Comparison of ENCODE assay signal across 21 cellular contexts in the genomic region with DNA sequence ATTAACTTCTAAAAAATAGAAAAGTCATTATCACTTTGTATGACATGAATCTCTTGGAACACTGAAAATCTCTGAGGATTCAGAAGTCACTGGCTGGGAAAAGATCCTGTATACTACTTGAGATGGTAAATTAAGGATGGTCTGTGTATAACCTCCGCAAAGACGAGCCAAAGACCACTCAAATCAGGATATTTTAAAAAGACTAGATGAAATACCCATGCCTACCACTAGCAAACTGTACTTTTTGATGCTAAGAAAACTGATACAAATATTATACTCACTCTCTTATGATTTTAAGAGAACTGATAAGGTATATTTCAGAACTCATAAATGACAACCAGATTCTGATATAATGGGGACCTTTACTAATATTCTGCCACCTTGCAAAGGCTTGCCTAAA.
A peak's percentile ranks its signal among the peaks of the same experiment; 100 is the strongest.
DNase-seq lines count a peak whose midpoint lies in the region; ATAC-seq and TF ChIP-seq lines count a peak whose summit lies in the region.
"Had no signal": no experiment of that assay in that cellular context is flagged by ENCODE, and none has a peak within 500 bp of the region (broad histone marks: within the 10 kb centered on the region; RNA-seq: fewer than 3 reads in every experiment).

No MANE protein-coding gene starts in this region.

- H3K79me2 ChIP-seq in SK-N-SH (ENCODE audit: insufficient read depth), result no peaks in the 10 kb centered on the region

- peaks cover 6% of the 10 kb centered on the region; the same call in 1 of the 2 replicates for H4K20me1 ChIP-seq in SK-N-SH (ENCODE audit: insufficient read depth)

- no peak for ATAC-seq in SK-N-SH treated with all-trans-retinoic acid at 6 μM for 48 hours
- peak; percentile 29 to 33 for ATAC-seq in naive B cell (ENCODE audit: low read depth in 2 of 2)
- no peak for ATAC-seq in GM18867 (IDR thresholded peaks at IDR 0.05; ENCODE audit: unreplicated experiment)
- ATAC-seq: GM23338 had no signal

- TF ChIP-seq CTCF in SK-N-SH (IDR thresholded peaks at IDR 0.05), result peak; percentile 19
- TF ChIP-seq CTCF in epithelial cell of proximal tubule (conservative IDR thresholded peaks at IDR 0.05; ENCODE audit: low read depth, low read length), result peak; percentile 5

- no peaks in the 10 kb centered on the region for H3K36me3 ChIP-seq in SK-N-SH (replicated peaks in 1 of 2; ENCODE audit: control insufficient read depth in 1 of 2, insufficient read depth in 2 of 2, low read length in 1 of 2)
- H3K36me3 ChIP-seq: BE2C had no signal

- TF ChIP-seq RAD21 in SK-N-SH (IDR thresholded peaks at IDR 0.05; ENCODE audit: low read length), result no peak

- 96% methylated on average over 2 of the region's 2 CpGs for WGBS in SK-N-SH (ENCODE audit: low lambda C conversion rate)

- H3K9me3 Mint-ChIP-seq in naive B cell, result no peaks in the 10 kb centered on the region
- H3K9me3 Mint-ChIP-seq: GM23338, H9 had no signal

- peaks cover 2 to 14% of the 10 kb centered on the region in 2 experiments; a peak in 3 of 4 replicates for H3K4me1 ChIP-seq in SK-N-SH (ENCODE audit: control insufficient read depth in 1 of 2, insufficient read depth in 2 of 2, low read depth in 1 of 2, low read length in 1 of 2)
- H3K4me1 ChIP-seq: BE2C had no signal

- TF ChIP-seq EP300 in SK-N-SH (IDR thresholded peaks at IDR 0.05; ENCODE audit: borderline replicate concordance in 1 of 2, low read depth in 1 of 2, low read length in 1 of 2), result no peak

- no peak overlapping the region for H3K27ac ChIP-seq in SK-N-SH (ENCODE audit: low read depth in 2 of 2, low read length in 1 of 2)
- H3K27ac ChIP-seq: 22Rv1 had no signal

- peaks cover 21 to 47% (median 39%) of the 10 kb centered on the region in 3 donors for H3K4me1 Mint-ChIP-seq in naive B cell
- H3K4me1 Mint-ChIP-seq: GM23338 had no signal

- H3K4me2 ChIP-seq in SK-N-SH, result no peak overlapping the region
- H3K4me2 ChIP-seq: GM23338 had no signal

- no peaks in the 10 kb centered on the region for H3K27me3 Mint-ChIP-seq in naive B cell

- POLR2A ChIA-PET in SK-N-SH (lab: Yijun Ruan, JAX), result interaction anchor here (1.8 kb wide), 1 partner anchor 183 kb away, joined by 3 read pairs; no protein-coding TSS in a partner anchor
- POLR2A ChIA-PET in HEK293T (lab: Yijun Ruan, JAX), result no interaction called here

- H3K36me3 Mint-ChIP-seq in naive B cell, result peaks cover 8 to 17% of the 10 kb centered on the region in 2 donors

- CTCF ChIA-PET in SK-N-SH (lab: Yijun Ruan, JAX) (interaction anchor here (1.9 kb wide), 1 partner anchor 36 kb away, joined by 4 read pairs; no protein-coding TSS in a partner anchor), HEK293T (lab: Yijun Ruan, JAX) (no interaction called here)

- no peaks in the 10 kb centered on the region for H3K9me2 ChIP-seq in SK-N-SH

- no peaks in the 10 kb centered on the region for H3K9me3 ChIP-seq in SK-N-SH
- H3K9me3 ChIP-seq: BE2C had no signal

- H3F3A ChIP-seq in SK-N-SH (replicated peaks; ENCODE audit: insufficient read depth), result no peaks in the 10 kb centered on the region

- peak overlapping the region in 2 of 8 donors; percentile 60 to 82 for H3K4me3 Mint-ChIP-seq in naive B cell
- H3K4me3 Mint-ChIP-seq: GM23338, H9 had no signal

- no peak overlapping the region for H2AFZ ChIP-seq in SK-N-SH (ENCODE audit: low read depth)
- H2AFZ ChIP-seq: GM23338 had no signal

- no peaks in the 10 kb centered on the region for H3K27me3 ChIP-seq in SK-N-SH (ENCODE audit: insufficient read depth)
- H3K27me3 ChIP-seq: BE2C had no signal

- H3K9ac ChIP-seq in SK-N-SH, result no peak overlapping the region

- H3K4me3 ChIP-seq in SK-N-SH (ENCODE audit: low read depth in 2 of 2, low read length in 1 of 2) (no peak overlapping the region), epithelial cell of proximal tubule (ENCODE audit: low read depth, low read length) (no peak overlapping the region)
- H3K4me3 ChIP-seq: GM23338 had no signal

- DNase-seq in SK-N-SH (no peak), epithelial cell of proximal tubule (ENCODE audit: low read depth) (no peak), naive B cell (no peak), EL (no peak), HEK293T (ENCODE audit: extremely low spot score) (no peak), NCI-H526 (lab: John Stamatoyannopoulos, UW) (no peak)
- DNase-seq: BE2C, DMS153, DND-41, H9, NCI-H1092, NCI-H1417 treated with DMSO at 0.1 percent for 48 hours, NCI-H1694 treated with DMSO at 0.1 percent for 48 hours, NCI-H2081, NCI-H2227 treated with DMSO at 0.1 percent for 48 hours, NCI-H69, OCI-M1 had no signal

- H3K27ac Mint-ChIP-seq in naive B cell, result peak overlapping the region in 4 of 6 donors; percentile 32 to 80 (median 65)
- H3K27ac Mint-ChIP-seq: GM23338, H9 had no signal

TF ChIP-seq in SK-N-SH, 30 proteins besides CTCF, POLR2A, EP300 and RAD21 (continues in another document):
- TF ChIP-seq, protein P1, sequence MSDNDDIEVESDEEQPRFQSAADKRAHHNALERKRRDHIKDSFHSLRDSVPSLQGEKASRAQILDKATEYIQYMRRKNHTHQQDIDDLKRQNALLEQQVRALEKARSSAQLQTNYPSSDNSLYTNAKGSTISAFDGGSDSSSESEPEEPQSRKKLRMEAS (IDR thresholded peaks at IDR 0.05; ENCODE audit: low read depth), result no peak
- TF ChIP-seq EZH2phosphoT487 (IDR thresholded peaks at IDR 0.05; ENCODE audit: borderline replicate concordance, low read depth), result no peak
- no peak for TF ChIP-seq YY1 (IDR thresholded peaks at IDR 0.05; ENCODE audit: low read depth)
- TF ChIP-seq CHD2 (IDR thresholded peaks at IDR 0.05; ENCODE audit: low read length, partially characterized antibody), result no peak
- TF ChIP-seq JUND (IDR thresholded peaks at IDR 0.05), result no peak
- no peak for TF ChIP-seq ELF1 (IDR thresholded peaks at IDR 0.05)
- no peak for TF ChIP-seq FOXM1 (IDR thresholded peaks at IDR 0.05; ENCODE audit: low read depth)
- TF ChIP-seq FOXJ3 (CRISPR knock-in tag; IDR thresholded peaks at IDR 0.05), result no peak
- TF ChIP-seq RCOR1 (IDR thresholded peaks at IDR 0.05; ENCODE audit: low read length), result no peak

TF ChIP-seq in SK-N-SH treated with all-trans-retinoic acid at 6 μM for 48 hours, 23 proteins besides CTCF, POLR2A, EP300 and RAD21 (continues in another document):
- TF ChIP-seq ZNF70 (CRISPR knock-in tag; IDR thresholded peaks at IDR 0.05) (no peak), ZC3H10 (CRISPR knock-in tag; IDR thresholded peaks at IDR 0.05) (no peak)
- TF ChIP-seq, protein P2, sequence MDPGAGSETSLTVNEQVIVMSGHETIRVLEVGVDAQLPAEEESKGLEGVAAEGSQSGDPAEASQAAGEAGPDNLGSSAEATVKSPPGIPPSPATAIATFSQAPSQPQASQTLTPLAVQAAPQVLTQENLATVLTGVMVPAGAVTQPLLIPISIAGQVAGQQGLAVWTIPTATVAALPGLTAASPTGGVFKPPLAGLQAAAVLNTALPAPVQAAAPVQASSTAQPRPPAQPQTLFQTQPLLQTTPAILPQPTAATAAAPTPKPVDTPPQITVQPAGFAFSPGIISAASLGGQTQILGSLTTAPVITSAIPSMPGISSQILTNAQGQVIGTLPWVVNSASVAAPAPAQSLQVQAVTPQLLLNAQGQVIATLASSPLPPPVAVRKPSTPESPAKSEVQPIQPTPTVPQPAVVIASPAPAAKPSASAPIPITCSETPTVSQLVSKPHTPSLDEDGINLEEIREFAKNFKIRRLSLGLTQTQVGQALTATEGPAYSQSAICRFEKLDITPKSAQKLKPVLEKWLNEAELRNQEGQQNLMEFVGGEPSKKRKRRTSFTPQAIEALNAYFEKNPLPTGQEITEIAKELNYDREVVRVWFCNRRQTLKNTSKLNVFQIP (CRISPR knock-in tag; IDR thresholded peaks at IDR 0.05; ENCODE audit: borderline replicate concordance, low read depth), result no peak
- TF ChIP-seq, protein P3, sequence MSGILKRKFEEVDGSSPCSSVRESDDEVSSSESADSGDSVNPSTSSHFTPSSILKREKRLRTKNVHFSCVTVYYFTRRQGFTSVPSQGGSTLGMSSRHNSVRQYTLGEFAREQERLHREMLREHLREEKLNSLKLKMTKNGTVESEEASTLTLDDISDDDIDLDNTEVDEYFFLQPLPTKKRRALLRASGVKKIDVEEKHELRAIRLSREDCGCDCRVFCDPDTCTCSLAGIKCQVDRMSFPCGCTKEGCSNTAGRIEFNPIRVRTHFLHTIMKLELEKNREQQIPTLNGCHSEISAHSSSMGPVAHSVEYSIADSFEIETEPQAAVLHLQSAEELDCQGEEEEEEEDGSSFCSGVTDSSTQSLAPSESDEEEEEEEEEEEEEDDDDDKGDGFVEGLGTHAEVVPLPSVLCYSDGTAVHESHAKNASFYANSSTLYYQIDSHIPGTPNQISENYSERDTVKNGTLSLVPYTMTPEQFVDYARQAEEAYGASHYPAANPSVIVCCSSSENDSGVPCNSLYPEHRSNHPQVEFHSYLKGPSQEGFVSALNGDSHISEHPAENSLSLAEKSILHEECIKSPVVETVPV (CRISPR knock-in tag; IDR thresholded peaks at IDR 0.05), result no peak

TF ChIP-seq in HEK293T, 16 proteins besides CTCF, POLR2A, EP300 and RAD21:
- TF ChIP-seq ELF4 (IDR thresholded peaks at IDR 0.05) (no peak), NFRKB (IDR thresholded peaks at IDR 0.05) (no peak), CTBP1 (IDR thresholded peaks at IDR 0.05; ENCODE audit: borderline replicate concordance) (no peak), BHLHE40 (IDR thresholded peaks at IDR 0.05; ENCODE audit: borderline replicate concordance) (no peak), TARDBP (IDR thresholded peaks at IDR 0.05) (no peak), L3MBTL2 (conservative IDR thresholded peaks at IDR 0.05) (no peak)
- TF ChIP-seq, protein P4, sequence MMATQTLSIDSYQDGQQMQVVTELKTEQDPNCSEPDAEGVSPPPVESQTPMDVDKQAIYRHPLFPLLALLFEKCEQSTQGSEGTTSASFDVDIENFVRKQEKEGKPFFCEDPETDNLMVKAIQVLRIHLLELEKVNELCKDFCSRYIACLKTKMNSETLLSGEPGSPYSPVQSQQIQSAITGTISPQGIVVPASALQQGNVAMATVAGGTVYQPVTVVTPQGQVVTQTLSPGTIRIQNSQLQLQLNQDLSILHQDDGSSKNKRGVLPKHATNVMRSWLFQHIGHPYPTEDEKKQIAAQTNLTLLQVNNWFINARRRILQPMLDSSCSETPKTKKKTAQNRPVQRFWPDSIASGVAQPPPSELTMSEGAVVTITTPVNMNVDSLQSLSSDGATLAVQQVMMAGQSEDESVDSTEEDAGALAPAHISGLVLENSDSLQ (IDR thresholded peaks at IDR 0.05), result no peak

Comparison
In these comparisons a context has a peak if more than half of its experiments do, and no peak if none do; other contexts are left out.
1. ATAC-seq: peak in naive B cell (2 of 2); none in SK-N-SH treated with all-trans-retinoic acid at 6 μM for 48 hours (single experiment) and GM18867 (single experiment).